In the genomic region with DNA sequence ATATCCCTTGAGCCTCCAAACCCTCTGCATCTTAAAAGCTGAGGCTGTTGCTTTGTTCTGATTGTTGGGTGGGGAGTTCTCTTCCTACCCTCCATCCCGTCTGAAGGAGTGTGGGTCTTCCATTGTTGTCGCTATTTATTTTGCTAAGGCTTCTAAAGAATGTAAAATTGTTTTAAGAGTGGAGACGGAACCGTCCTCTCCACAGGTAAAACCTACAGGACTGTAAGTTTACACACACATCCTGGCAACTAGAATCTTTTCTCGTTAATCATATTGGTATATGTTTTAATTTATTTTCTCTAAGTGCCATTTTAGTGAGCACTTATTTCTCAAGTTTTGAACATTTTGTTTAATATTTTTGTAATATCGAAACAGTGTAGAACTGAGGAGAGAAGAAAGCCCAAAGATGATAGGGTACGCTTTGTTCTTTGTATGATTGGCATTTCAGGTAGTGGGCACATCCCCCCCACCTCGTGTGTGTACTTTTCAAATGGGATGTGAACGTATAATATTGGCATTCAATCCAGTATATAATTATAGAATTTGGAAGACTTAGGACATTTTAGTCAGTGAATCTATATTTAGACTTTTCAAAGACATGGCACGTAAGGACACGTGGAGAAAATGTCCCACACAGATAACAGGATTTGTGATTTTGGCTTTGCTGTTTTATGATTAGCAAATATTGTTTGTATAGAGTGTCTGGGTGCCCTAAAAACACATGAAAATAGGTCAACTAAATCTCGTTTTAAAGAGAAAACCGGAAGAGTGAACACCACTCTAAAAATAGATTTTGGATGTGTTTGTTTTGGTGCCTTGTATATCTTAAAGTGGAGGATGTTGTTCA, we compare ENCODE assay signal across 8 cellular contexts. TPM values are rescaled to one million over a fixed set of nuclear protein-coding genes. Genes with fewer than 3 reads are reported as not detected.
A peak's percentile ranks its signal among the peaks of the same experiment; 100 is the strongest.
DNase-seq lines count a peak whose midpoint lies in the region; ATAC-seq and TF ChIP-seq lines count a peak whose summit lies in the region.

No MANE protein-coding gene starts in this region.

- CTCF ChIA-PET in CD8-positive, alpha-beta memory T cell (lab: Charles Lee): interaction anchor here (1.4 to 2.5 kb wide), 5 partner anchors 12 to 80 kb away, joined by 7 to 9 read pairs (median 8); no protein-coding TSS in a partner anchor
- CTCF ChIA-PET in WTC11 (lab: Charles Lee): interaction anchor here (0.5 to 2.6 kb wide), 7 partner anchors 33 to 248 kb away, joined by 3 to 41 read pairs (median 5); no protein-coding TSS in a partner anchor

- no peaks in the 10 kb centered on the region for H3K9me3 ChIP-seq in CD8-positive, alpha-beta memory T cell (ENCODE audit: low read length)
- no peaks in the 10 kb centered on the region for H3K9me3 ChIP-seq in hepatocyte (ENCODE audit: low read depth)
- H3K9me3 ChIP-seq in skeletal muscle tissue (ENCODE audit: control insufficient read depth in 3 of 3, low read length in 3 of 3): no peaks in the 10 kb centered on the region

- peak overlapping the region; percentile 88 to 99 (median 96) for H3K27ac Mint-ChIP-seq in CD8-positive, alpha-beta memory T cell
- H3K27ac Mint-ChIP-seq in WTC11: peak overlapping the region; percentile 100

- H3K36me3 ChIP-seq in CD8-positive, alpha-beta memory T cell (ENCODE audit: insufficient read depth, low read length): no peaks in the 10 kb centered on the region
- H3K36me3 ChIP-seq in hepatocyte (replicated peaks; ENCODE audit: insufficient read depth, low read depth) (no peaks in the 10 kb centered on the region), skeletal muscle tissue (ENCODE audit: control insufficient read depth in 3 of 3, insufficient read depth in 3 of 3, low read length in 3 of 3) (peaks cover 0 to 4% (median 0%) of the 10 kb centered on the region in 3 donors)

- peak overlapping the region; percentile 98 to 99 (median 99) for H3K9ac ChIP-seq in skeletal muscle tissue (ENCODE audit: low read depth in 1 of 3, low read length in 3 of 3)

- peak overlapping the region; percentile 91 to 100 (median 98) for H3K4me3 Mint-ChIP-seq in CD8-positive, alpha-beta memory T cell
- H3K4me3 Mint-ChIP-seq in WTC11: peak overlapping the region; percentile 99

- peaks cover 17% of the 10 kb centered on the region for H3K4me1 ChIP-seq in CD8-positive, alpha-beta memory T cell (ENCODE audit: insufficient read depth, low read length)
- H3K4me1 ChIP-seq in hepatocyte (ENCODE audit: insufficient read depth) (peaks cover 17% of the 10 kb centered on the region), skeletal muscle tissue (ENCODE audit: control insufficient read depth in 3 of 3, insufficient read depth in 3 of 3, low read length in 3 of 3) (peaks cover 6 to 17% (median 10%) of the 10 kb centered on the region in 3 donors)

- H3K27me3 ChIP-seq in CD8-positive, alpha-beta memory T cell (ENCODE audit: insufficient read depth, low read length, poor library complexity, severe bottlenecking): no peaks in the 10 kb centered on the region
- H3K27me3 ChIP-seq in hepatocyte (no peaks in the 10 kb centered on the region), skeletal muscle tissue (ENCODE audit: control insufficient read depth in 3 of 3, insufficient read depth in 3 of 3, low read length in 3 of 3) (no peaks in the 10 kb centered on the region)

- peaks cover 62% of the 10 kb centered on the region for H3K79me2 ChIP-seq in hepatocyte

- peak overlapping the region; percentile 91 for H3K27ac ChIP-seq in CD8-positive, alpha-beta memory T cell (ENCODE audit: low read depth, low read length)
- peak overlapping the region; percentile 100 for H3K27ac ChIP-seq in hepatocyte
- H3K27ac ChIP-seq in skeletal muscle tissue (ENCODE audit: low read depth, low read length): peak overlapping the region; percentile 99

- peaks cover 46 to 58% (median 55%) of the 10 kb centered on the region in 3 donors for H3K4me1 Mint-ChIP-seq in CD8-positive, alpha-beta memory T cell
- H3K4me1 Mint-ChIP-seq in WTC11: peaks cover 37% of the 10 kb centered on the region

- 2% methylated on average over 13 of the region's 13 CpGs for WGBS in hepatocyte (ENCODE audit: low lambda C conversion rate, missing lambda C conversion rate)

- ATAC-seq in HG02588 (IDR thresholded peaks at IDR 0.05; ENCODE audit: unreplicated experiment) (peak; percentile 0), WTC11 (peak; percentile 6), HG03520 (IDR thresholded peaks at IDR 0.05; ENCODE audit: unreplicated experiment) (no peak), HG03108 (IDR thresholded peaks at IDR 0.05; ENCODE audit: unreplicated experiment) (no peak)

- no peaks in the 10 kb centered on the region for H3K27me3 Mint-ChIP-seq in CD8-positive, alpha-beta memory T cell
- no peaks in the 10 kb centered on the region for H3K27me3 Mint-ChIP-seq in WTC11 (ENCODE audit: low read depth)

- no peak for DNase-seq in CD8-positive, alpha-beta memory T cell
- DNase-seq in WTC11 (ENCODE audit: low spot score): no peak
- DNase-seq in hepatocyte (ENCODE audit: low spot score): no peak
- DNase-seq in NCI-H2227 (lab: John Stamatoyannopoulos, UW; ENCODE audit: unreplicated experiment): no peak

- H3K9me3 Mint-ChIP-seq in CD8-positive, alpha-beta memory T cell: no peaks in the 10 kb centered on the region
- no peaks in the 10 kb centered on the region for H3K9me3 Mint-ChIP-seq in WTC11

- H3K36me3 Mint-ChIP-seq in CD8-positive, alpha-beta memory T cell: peaks cover 0 to 6% (median 2%) of the 10 kb centered on the region in 3 donors
- H3K36me3 Mint-ChIP-seq in WTC11: peaks cover 4% of the 10 kb centered on the region; the same call in 1 of the 2 replicates

- no peak for TF ChIP-seq CTCF in WTC11 (IDR thresholded peaks at IDR 0.05)
- no peak for TF ChIP-seq CTCF in hepatocyte (IDR thresholded peaks at IDR 0.05; ENCODE audit: poor library complexity)

- H3K4me2 ChIP-seq in hepatocyte: peak overlapping the region; percentile 82

- peak overlapping the region; percentile 95 for H3K4me3 ChIP-seq in CD8-positive, alpha-beta memory T cell (ENCODE audit: low read length)
- H3K4me3 ChIP-seq in hepatocyte: peak overlapping the region; percentile 62
- peak overlapping the region; percentile 90 to 96 (median 92) for H3K4me3 ChIP-seq in skeletal muscle tissue (ENCODE audit: low read length in 3 of 3)

- H3K9me2 ChIP-seq in hepatocyte (replicated peaks; ENCODE audit: insufficient read depth): no peaks in the 10 kb centered on the region

- POLR2A ChIA-PET in CD8-positive, alpha-beta memory T cell (lab: Charles Lee): interaction anchor here (1.2 kb wide), 1 partner anchor 1273 kb away, joined by 3 read pairs; no protein-coding TSS in a partner anchor
- POLR2A ChIA-PET in WTC11 (lab: Charles Lee): interaction anchor here (1.7 to 1.8 kb wide), 2 partner anchors 21 to 248 kb away, joined by 4 to 17 read pairs; no protein-coding TSS in a partner anchor

- H2AFZ ChIP-seq in hepatocyte: peak overlapping the region; percentile 82

- peaks cover 53% of the 10 kb centered on the region for H4K20me1 ChIP-seq in hepatocyte (ENCODE audit: insufficient read depth, poor library complexity, severe bottlenecking)

TF ChIP-seq in WTC11, 78 proteins besides CTCF, POLR2A, EP300 and RAD21:
- TF ChIP-seq, protein P1, sequence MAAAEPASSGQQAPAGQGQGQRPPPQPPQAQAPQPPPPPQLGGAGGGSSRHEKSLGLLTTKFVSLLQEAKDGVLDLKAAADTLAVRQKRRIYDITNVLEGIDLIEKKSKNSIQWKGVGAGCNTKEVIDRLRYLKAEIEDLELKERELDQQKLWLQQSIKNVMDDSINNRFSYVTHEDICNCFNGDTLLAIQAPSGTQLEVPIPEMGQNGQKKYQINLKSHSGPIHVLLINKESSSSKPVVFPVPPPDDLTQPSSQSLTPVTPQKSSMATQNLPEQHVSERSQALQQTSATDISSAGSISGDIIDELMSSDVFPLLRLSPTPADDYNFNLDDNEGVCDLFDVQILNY (CRISPR knock-in tag; IDR thresholded peaks at IDR 0.05): no peak
- no peak for TF ChIP-seq NR3C1 (CRISPR knock-in tag; conservative IDR thresholded peaks at IDR 0.05; ENCODE audit: low read depth)
- TF ChIP-seq ELF4 (CRISPR knock-in tag; IDR thresholded peaks at IDR 0.05; ENCODE audit: low read depth): no peak
- TF ChIP-seq FOXJ3 (CRISPR knock-in tag; IDR thresholded peaks at IDR 0.05; ENCODE audit: borderline replicate concordance): no peak
- TF ChIP-seq NFATC4 (CRISPR knock-in tag; IDR thresholded peaks at IDR 0.05): no peak
- no peak for TF ChIP-seq SP1 (CRISPR knock-in tag; conservative IDR thresholded peaks at IDR 0.05)
- no peak for TF ChIP-seq IRF2 (CRISPR knock-in tag; IDR thresholded peaks at IDR 0.05; ENCODE audit: borderline replicate concordance, low read depth)
- TF ChIP-seq MXD4 (CRISPR knock-in tag; IDR thresholded peaks at IDR 0.05; ENCODE audit: borderline replicate concordance): no peak
- TF ChIP-seq ZNF416 (CRISPR knock-in tag; IDR thresholded peaks at IDR 0.05): no peak
- no peak for TF ChIP-seq SMAD4 (CRISPR knock-in tag; IDR thresholded peaks at IDR 0.05)
- no peak for TF ChIP-seq RELA (CRISPR knock-in tag; IDR thresholded peaks at IDR 0.05; ENCODE audit: borderline replicate concordance)
- no peak for TF ChIP-seq NR1H2 (CRISPR knock-in tag; IDR thresholded peaks at IDR 0.05)
- TF ChIP-seq JAZF1 (CRISPR knock-in tag; IDR thresholded peaks at IDR 0.05): no peak

RNA-seq across cellular contexts. Expression of a gene that starts 1.3 kb away (rescaled TPM):
- total RNA-seq in CD8-positive, alpha-beta memory T cell: 10 to 100 TPM; 22.0 to 24.3 TPM
- 15.9 TPM for polyA plus RNA-seq in CD8-positive, alpha-beta memory T cell
- total RNA-seq in WTC11 (2021): 27.3 to 30.4 TPM (median 30.0 TPM) in 3 replicates
- total RNA-seq in hepatocyte: 48.2 and 48.9 TPM in 2 replicates
- polyA plus RNA-seq in hepatocyte: 28.8 and 33.3 TPM in 2 replicates
- total RNA-seq in skeletal muscle tissue: 39.7 TPM

Comparison
In these comparisons a context has a peak if more than half of its experiments do, and no peak if none do; other contexts are left out.
1. ATAC-seq: peak in HG02588 (single experiment) and WTC11 (single experiment); none in HG03520 (single experiment) and HG03108 (single experiment).
2. Peak in every context shown above with its lines, with median percentiles within 50 percentile points of each other: H3K27ac ChIP-seq and H3K4me3 ChIP-seq.